Comparison of ENCODE assay signal across 10 cellular contexts in the genomic region with DNA sequence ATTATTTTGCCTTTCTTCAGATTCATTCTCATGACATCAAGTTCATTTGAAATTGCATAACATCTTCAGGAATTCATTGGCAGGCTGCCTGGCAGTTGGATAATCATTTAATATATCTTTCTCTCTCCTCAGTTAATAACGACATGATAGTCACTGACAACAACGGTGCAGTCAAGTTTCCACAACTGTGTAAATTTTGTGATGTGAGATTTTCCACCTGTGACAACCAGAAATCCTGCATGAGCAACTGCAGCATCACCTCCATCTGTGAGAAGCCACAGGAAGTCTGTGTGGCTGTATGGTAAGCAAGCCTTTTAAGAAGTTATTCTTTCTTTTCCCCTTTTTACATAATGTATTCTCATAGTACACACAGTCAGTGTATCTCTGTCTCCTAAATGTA. TPM values are rescaled to one million over a fixed set of nuclear protein-coding genes. Genes with fewer than 3 reads are reported as not detected.
DNase-seq lines count a peak whose midpoint lies in the region; ATAC-seq and TF ChIP-seq lines count a peak whose summit lies in the region.
"Had no signal": no experiment of that assay in that cellular context is flagged by ENCODE, and none has a peak within 500 bp of the region (broad histone marks: within the 10 kb centered on the region; RNA-seq: fewer than 3 reads in every experiment).

No MANE protein-coding gene starts in this region.

- BruUV-seq in MCF 10A (replicated peaks; lab: Mats Ljungman, UMichigan) (no TSS peak), mammary epithelial cell (replicated peaks; lab: Mats Ljungman, UMichigan) (no TSS peak)

- H3K36me3 ChIP-seq in mammary epithelial cell (ENCODE audit: insufficient read depth, low read length) = peaks cover 42% of the 10 kb centered on the region

- H3K27ac Mint-ChIP-seq in MCF 10A (ENCODE audit: low read depth, unreplicated experiment) = no peak overlapping the region
- H3K27ac Mint-ChIP-seq in T-helper 2 cell treated with Interferon-gamma antibody and Interleukin-4, amounts not matched to agents 5 μg/mL and 100 μg/mL, for 36 hours = peak overlapping the region; percentile 95
- H3K27ac Mint-ChIP-seq: brain had no signal

- WGBS in mammary epithelial cell (ENCODE audit: low coverage, missing lambda C conversion rate) = 0% methylated on average over 2 of the region's 2 CpGs

- ATAC-seq in HG03108 (IDR thresholded peaks at IDR 0.05; ENCODE audit: unreplicated experiment) = peak; percentile 64

- H4K20me1 ChIP-seq in mammary epithelial cell (ENCODE audit: insufficient read depth, low read length) = peaks cover 12% of the 10 kb centered on the region

- H3K36me3 Mint-ChIP-seq in MCF 10A (ENCODE audit: insufficient read depth, unreplicated experiment) = peaks cover 85% of the 10 kb centered on the region
- H3K36me3 Mint-ChIP-seq in T-helper 2 cell treated with Interferon-gamma antibody and Interleukin-4, amounts not matched to agents 5 μg/mL and 100 μg/mL, for 36 hours (ENCODE audit: low read depth) = peaks cover 54% of the 10 kb centered on the region

- H3K9me3 ChIP-seq in mammary epithelial cell (replicated peaks; ENCODE audit: insufficient read depth, low read length) = no peaks in the 10 kb centered on the region
- H3K9me3 ChIP-seq: thyroid gland had no signal

- H3K4me1 ChIP-seq in mammary epithelial cell (ENCODE audit: insufficient read depth, low read length) = peaks cover 9% of the 10 kb centered on the region

- dilution Hi-C loops in mammary epithelial cell (cut with HindIII; ENCODE audit: low sequenced_read_pairs) = no loop called here

- peaks cover 44% of the 10 kb centered on the region for H3K4me1 Mint-ChIP-seq in MCF 10A (ENCODE audit: insufficient read depth, unreplicated experiment)
- H3K4me1 Mint-ChIP-seq in T-helper 2 cell treated with Interferon-gamma antibody and Interleukin-4, amounts not matched to agents 5 μg/mL and 100 μg/mL, for 36 hours (ENCODE audit: low read depth) = peaks cover 85% of the 10 kb centered on the region

- H3K9ac ChIP-seq in mammary epithelial cell (ENCODE audit: insufficient read depth, low read length) = no peak overlapping the region

- TF ChIP-seq CTCF in MCF 10A (IDR thresholded peaks at IDR 0.05; ENCODE audit: unreplicated experiment) (no peak), mammary epithelial cell (conservative IDR thresholded peaks at IDR 0.05 in 1 of 2, IDR thresholded peaks at IDR 0.05 in 1 of 2; ENCODE audit: extremely low read depth in 1 of 2, insufficient read depth in 1 of 2, low read depth in 1 of 2, low read length in 2 of 2) (no peak), epithelial cell of esophagus (IDR thresholded peaks at IDR 0.05; ENCODE audit: insufficient read depth, low read depth, low read length, missing control alignments) (no peak)

- in situ Hi-C loops in mammary epithelial cell (cut with MboI; ENCODE audit: low sequenced_read_pairs in 2 of 2) = no loop called here

- no peak overlapping the region for H3K27ac ChIP-seq in mammary epithelial cell (ENCODE audit: insufficient read depth, low read depth, low read length)

- H3K4me2 ChIP-seq in mammary epithelial cell (ENCODE audit: insufficient read depth, low read depth, low read length) = no peak overlapping the region

- intact Hi-C loops in MCF 10A (cut with micrococcal nuclease) (no loop called here), mammary epithelial cell (cut with micrococcal nuclease) (loop anchor here (1.0 kb wide), 1 partner anchor 13 kb away; no protein-coding TSS in a partner anchor)

- POLR2A ChIA-PET in MCF 10A (lab: Yijun Ruan, JAX) = interaction anchor here (0.8 to 1.5 kb wide), 6 partner anchors 11 to 333 kb away, joined by 3 to 5 read pairs (median 4); partner anchors contain the start of gene TGFBR2

- no peaks in the 10 kb centered on the region for H3K9me3 Mint-ChIP-seq in MCF 10A (ENCODE audit: unreplicated experiment)
- H3K9me3 Mint-ChIP-seq in T-helper 2 cell treated with Interferon-gamma antibody and Interleukin-4, amounts not matched to agents 5 μg/mL and 100 μg/mL, for 36 hours = no peaks in the 10 kb centered on the region
- H3K9me3 Mint-ChIP-seq: brain had no signal

- H3K4me3 Mint-ChIP-seq in MCF 10A (ENCODE audit: unreplicated experiment) = no peak overlapping the region
- H3K4me3 Mint-ChIP-seq in T-helper 2 cell treated with Interferon-gamma antibody and Interleukin-4, amounts not matched to agents 5 μg/mL and 100 μg/mL, for 36 hours = peak overlapping the region; percentile 76
- H3K4me3 Mint-ChIP-seq: brain had no signal

- CTCF ChIA-PET in MCF 10A (lab: Yijun Ruan, JAX) (interaction anchor here (0.6 kb wide), 1 partner anchor 54 kb away, joined by 3 read pairs; no protein-coding TSS in a partner anchor), mammary epithelial cell (lab: Charles Lee; ENCODE audit: low non-redundant PET) (no interaction called here)

- no peaks in the 10 kb centered on the region for H3K27me3 Mint-ChIP-seq in MCF 10A (ENCODE audit: insufficient read depth, unreplicated experiment)
- no peaks in the 10 kb centered on the region for H3K27me3 Mint-ChIP-seq in T-helper 2 cell treated with Interferon-gamma antibody and Interleukin-4, amounts not matched to agents 5 μg/mL and 100 μg/mL, for 36 hours (ENCODE audit: low read depth)

- H3K4me3 ChIP-seq in mammary epithelial cell (replicated peaks in 1 of 3; ENCODE audit: insufficient read depth in 1 of 3, low read depth in 2 of 3, low read length in 3 of 3) (no peak overlapping the region), epithelial cell of esophagus (ENCODE audit: low read length) (no peak overlapping the region)
- H3K4me3 ChIP-seq: thyroid gland had no signal

- peaks cover 99% of the 10 kb centered on the region for H3K79me2 ChIP-seq in mammary epithelial cell (ENCODE audit: insufficient read depth, low read length)

- H2AFZ ChIP-seq in mammary epithelial cell (ENCODE audit: low read depth, low read length) = no peak overlapping the region

- peak; percentile 67 for DNase-seq in MCF 10A (ENCODE audit: unreplicated experiment)
- no peak for DNase-seq in mammary epithelial cell
- DNase-seq in T-helper 2 cell treated with Interferon-gamma antibody and Interleukin-4, amounts not matched to agents 5 μg/mL and 100 μg/mL, for 36 hours (ENCODE audit: low spot score) = peak; percentile 66
- peak; percentile 60 for DNase-seq in epithelial cell of esophagus (ENCODE audit: low read depth)
- DNase-seq in renal cortical epithelial cell (ENCODE audit: low read depth) = peak; percentile 79
- DNase-seq in NCI-H82 (lab: John Stamatoyannopoulos, UW) = no peak
- DNase-seq in NCI-H748 (lab: John Stamatoyannopoulos, UW; ENCODE audit: unreplicated experiment) = no peak

- no peaks in the 10 kb centered on the region for H3K27me3 ChIP-seq in mammary epithelial cell (ENCODE audit: insufficient read depth, low read length)
- H3K27me3 ChIP-seq: thyroid gland had no signal

RNA-seq across cellular contexts. Expression of gene TGFBR2, which starts 38.2 kb away (rescaled TPM):
- 103 and 104 TPM in 2 replicates for total RNA-seq in MCF 10A (2022)
- 100 to 1,000 TPM; 149 to 179 TPM for total RNA-seq in mammary epithelial cell
- polyA plus RNA-seq in mammary epithelial cell = 289 TPM
- 320 TPM for polyA minus RNA-seq in mammary epithelial cell
- 63.4 and 258 TPM in 2 replicates for total RNA-seq in renal cortical epithelial cell

Comparison
In these comparisons a context has a peak if more than half of its experiments do, and no peak if none do; other contexts are left out.
1. DNase-seq: peak in MCF 10A (single experiment), T-helper 2 cell treated with Interferon-gamma antibody and Interleukin-4, amounts not matched to agents 5 μg/mL and 100 μg/mL, for 36 hours (single experiment), epithelial cell of esophagus (single experiment) and renal cortical epithelial cell (single experiment); none in mammary epithelial cell (single experiment), NCI-H82 (single experiment) and NCI-H748 (single experiment).